Comparison of ENCODE assay signal across 30 cellular contexts in the genomic region with DNA sequence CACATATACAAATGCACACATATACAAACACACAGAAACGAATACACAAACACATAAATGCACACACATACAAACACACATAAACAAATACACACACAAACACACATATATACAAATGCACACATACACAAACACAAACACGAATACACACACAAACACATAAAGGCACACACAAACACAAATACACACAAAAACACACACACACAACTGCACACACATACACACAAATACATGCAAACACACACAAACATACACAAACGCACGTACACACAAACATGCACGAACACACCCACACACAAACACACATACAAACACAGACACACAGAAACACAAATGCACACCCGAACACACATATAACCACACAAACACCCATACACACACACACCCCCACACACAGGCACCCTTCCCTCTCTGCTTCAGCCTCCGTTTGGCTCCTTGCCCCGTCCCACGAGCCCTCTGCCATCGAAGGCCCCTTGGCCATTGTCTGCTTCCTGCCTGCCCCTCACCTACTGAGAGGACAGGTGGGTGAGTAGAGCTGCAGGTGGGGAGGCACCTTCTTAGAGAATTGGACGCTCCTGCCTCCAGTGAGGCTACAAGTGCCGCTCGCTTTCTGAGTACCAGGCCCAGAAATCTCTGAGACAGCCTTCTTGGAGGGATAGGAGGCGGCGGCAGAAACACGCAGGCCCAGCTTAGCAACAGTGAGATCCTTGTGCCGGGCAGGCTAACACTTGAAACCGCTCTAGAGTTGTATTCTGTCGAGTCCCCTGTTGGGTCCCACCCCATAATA.
"Had no signal": no experiment of that assay in that cellular context is flagged by ENCODE, and none has a peak within 500 bp of the region (broad histone marks: within the 10 kb centered on the region; RNA-seq: fewer than 3 reads in every experiment).

No MANE protein-coding gene starts in this region.

- H3K4me3 ChIP-seq: heart right ventricle, ovary, sigmoid colon, stomach, thyroid gland, upper lobe of right lung had no signal

- H3K27ac ChIP-seq: brain microvascular endothelial cell, foreskin keratinocyte, heart right ventricle, ovary, sigmoid colon, stomach, thyroid gland, upper lobe of right lung, VCaP had no signal

- ATAC-seq: esophagus mucosa; foreskin keratinocyte; heart right ventricle; left ventricle myocardium superior; naive thymus-derived CD4-positive, alpha-beta T cell; stimulated activated naive B cell treated with anti-CD40 and anti-IgM and Interleukin-4, amounts not matched to agents 10 μg/mL and 1 μg/mL and 100 μg/mL, for 72 hours; upper lobe of right lung had no signal

- DNase-seq: activated CD4-positive, alpha-beta T cell treated with anti-CD3 and anti-CD28 coated beads for 4 hours; activated CD4-positive, alpha-beta T cell treated with anti-CD3 and anti-CD28 coated beads, Interleukin-2, amount 50 U/mL, for 4 hours; activated effector memory CD4-positive, alpha-beta T cell treated with Interleukin-2 at 50 U/mL for 16 hours; activated naive CD4-positive, alpha-beta T cell treated with anti-CD3 and anti-CD28 coated beads, Interleukin-2, amount 10 ng/mL, durations not matched to agents 7 days and 5 days; activated naive CD8-positive, alpha-beta T cell treated with anti-CD3 and anti-CD28 coated beads, Interleukin-2, amount 10 ng/mL, durations not matched to agents 7 days and 5 days; activated T-cell treated with anti-CD3 and anti-CD28 coated beads for 4 hours; brain microvascular endothelial cell; central memory CD4-positive, alpha-beta T cell; endodermal cell; foreskin keratinocyte; heart right ventricle; islet precursor cell; left ventricle myocardium superior; mammary epithelial cell; midbrain; naive thymus-derived CD4-positive, alpha-beta T cell; sigmoid colon; small intestine; stimulated activated CD4-positive, alpha-beta T cell treated with anti-CD3 and anti-CD28 coated beads, Interleukin-15, amount 100 ng/mL, for 24 hours; stimulated activated CD4-positive, alpha-beta T cell treated with anti-CD3 and anti-CD28 coated beads, Interleukin-2, amount 100 ng/mL, for 24 hours; stimulated activated naive B cell treated with anti-CD40 and anti-IgM and Interleukin-4, amounts not matched to agents 10 μg/mL and 1 μg/mL and 100 μg/mL, for 72 hours; stomach; T-helper 9 cell; thyroid gland; upper lobe of right lung had no signal

- H3K36me3 ChIP-seq: brain microvascular endothelial cell, heart right ventricle, ovary, sigmoid colon, stomach, thyroid gland, upper lobe of right lung had no signal

- H3K9me3 ChIP-seq: heart right ventricle, ovary, sigmoid colon, stomach, thyroid gland, upper lobe of right lung had no signal

- FAIRE-seq: astrocyte, small intestine, TTC549 had no signal

- H3K4me1 ChIP-seq: foreskin keratinocyte, stomach, thyroid gland, upper lobe of right lung had no signal

- H3K27me3 ChIP-seq: brain microvascular endothelial cell, foreskin keratinocyte, heart right ventricle, ovary, thyroid gland, upper lobe of right lung had no signal
